In the genomic region with DNA sequence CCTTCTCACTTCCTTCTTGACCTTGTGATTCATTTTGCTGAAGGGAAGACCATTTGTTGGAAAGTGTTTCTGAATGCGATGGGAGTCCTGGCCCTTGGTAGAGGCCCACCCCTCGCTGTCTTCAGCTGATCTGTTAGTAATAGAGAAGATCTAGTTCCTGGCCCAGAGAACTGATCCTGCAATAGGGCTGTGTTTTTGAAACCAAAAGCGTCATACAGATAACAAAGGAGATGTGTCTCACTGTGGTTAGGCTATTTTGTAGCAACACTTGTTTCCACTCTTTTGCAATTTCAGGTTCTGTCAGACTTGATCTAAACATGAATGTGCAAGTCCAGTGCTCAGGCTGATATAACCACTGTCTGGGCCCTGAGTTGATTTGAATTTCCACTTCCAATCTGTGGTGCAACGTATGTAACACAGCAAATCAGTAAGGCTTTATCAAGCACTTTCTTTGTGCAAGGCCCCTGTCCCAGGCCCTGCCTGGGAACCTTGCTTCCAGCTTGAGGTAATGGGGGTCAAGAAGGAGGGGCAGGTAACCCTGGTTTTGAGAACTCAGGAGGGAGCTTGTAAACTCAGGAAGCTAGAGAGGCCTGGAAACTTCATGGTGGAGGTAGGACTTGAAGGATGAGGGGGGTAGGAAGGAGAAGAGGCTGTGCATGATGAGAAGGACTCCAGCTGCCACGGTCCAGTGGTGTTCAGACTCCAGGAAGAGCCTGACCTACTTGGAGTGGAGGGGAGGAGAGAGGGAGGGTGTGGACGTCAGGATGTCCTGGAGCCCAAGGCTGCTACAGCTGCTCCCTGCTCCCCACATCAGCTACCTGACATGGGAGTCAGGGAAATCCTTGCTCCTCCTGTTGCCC, we compare ENCODE assay signal across 9 cellular contexts. TPM values are rescaled to one million over a fixed set of nuclear protein-coding genes. Genes with fewer than 3 reads are reported as not detected.
A peak's percentile ranks its signal among the peaks of the same experiment; 100 is the strongest.
DNase-seq lines count a peak whose midpoint lies in the region; ATAC-seq and TF ChIP-seq lines count a peak whose summit lies in the region.
"Had no signal": no experiment of that assay in that cellular context is flagged by ENCODE, and none has a peak within 500 bp of the region (broad histone marks: within the 10 kb centered on the region; RNA-seq: fewer than 3 reads in every experiment).

No MANE protein-coding gene starts in this region.

- no peaks in the 10 kb centered on the region for H3K9me3 ChIP-seq in stomach smooth muscle (ENCODE audit: control insufficient read depth in 2 of 2, low read length in 2 of 2)

- no peaks in the 10 kb centered on the region for H3K36me3 ChIP-seq in stomach smooth muscle (ENCODE audit: control insufficient read depth in 2 of 2, insufficient read depth in 2 of 2, low read length in 2 of 2)

- intact Hi-C loops in dorsolateral prefrontal cortex (cut with DNase I), result no loop called here

- H3K27me3 ChIP-seq in dorsolateral prefrontal cortex, result no peaks in the 10 kb centered on the region
- no peaks in the 10 kb centered on the region for H3K27me3 ChIP-seq in stomach smooth muscle (ENCODE audit: control insufficient read depth in 1 of 2, insufficient read depth in 2 of 2, low read length in 2 of 2)

- no peaks in the 10 kb centered on the region for H3K4me1 ChIP-seq in stomach smooth muscle (ENCODE audit: control insufficient read depth, insufficient read depth, low read length)

- TF ChIP-seq CTCF in RWPE1 (conservative IDR thresholded peaks at IDR 0.05; ENCODE audit: low read depth), result no peak
- TF ChIP-seq CTCF in dorsolateral prefrontal cortex (IDR thresholded peaks at IDR 0.05 in 54 of 56, conservative IDR thresholded peaks at IDR 0.05 in 2 of 56; ENCODE audit: low read depth in 1 of 56, partially characterized antibody in 56 of 56), result no peak

- CTCF ChIA-PET in RWPE1 (lab: Yijun Ruan, JAX), result interaction anchor here (0.7 kb wide), 1 partner anchor 11 kb away, joined by 4 read pairs; no protein-coding TSS in a partner anchor

- DNase-seq in activated CD8-positive, alpha-beta memory T cell treated with anti-CD3 and anti-CD28 coated beads for 24 hours, result peak; percentile 67
- no peak for DNase-seq in activated CD8-positive, alpha-beta memory T cell treated with anti-CD3 and anti-CD28 coated beads, Interleukin-2, amount 50 U/mL, for 4 hours
- peak; percentile 77 for DNase-seq in RWPE1 (ENCODE audit: low spot score)
- no peak for DNase-seq in dorsolateral prefrontal cortex
- DNase-seq in RKO (ENCODE audit: low spot score), result no peak
- DNase-seq in NCI-H1092 (lab: John Stamatoyannopoulos, UW), result no peak
- DNase-seq: naive B cell had no signal

- no peak overlapping the region for H3K9ac ChIP-seq in stomach smooth muscle (ENCODE audit: low read length in 2 of 2)

- peak; percentile 65 for ATAC-seq in HG02981 (IDR thresholded peaks at IDR 0.05; ENCODE audit: unreplicated experiment)

- POLR2A ChIA-PET in RWPE1 (lab: Yijun Ruan, JAX; ENCODE audit: low non-redundant PET), result no interaction called here

- H3K4me3 ChIP-seq in dorsolateral prefrontal cortex, result no peak overlapping the region
- H3K4me3 ChIP-seq in stomach smooth muscle (ENCODE audit: low read length in 2 of 2), result no peak overlapping the region

- H3K27ac ChIP-seq in RWPE1 (peak overlapping the region; percentile 87), dorsolateral prefrontal cortex (peak overlapping the region in 40 of 59 donors; percentile 8 to 83 (median 60)), stomach smooth muscle (ENCODE audit: low read length) (peak overlapping the region; percentile 18)

RNA-seq across cellular contexts. Expression of a gene that starts 42.2 kb away (rescaled TPM):
- 100 to 1,000 TPM in 7 of 120 experiments, 10 to 100 TPM in 113; 11.7 to 140 (median 43.8) TPM for total RNA-seq in dorsolateral prefrontal cortex

RNA-seq across cellular contexts. Expression of a gene that starts 57.1 kb away (rescaled TPM):
- 10 to 100 TPM; 33.1 to 77.4 (median 62.0) TPM for total RNA-seq in dorsolateral prefrontal cortex

Comparison
In these comparisons a context has a peak if more than half of its experiments do, and no peak if none do; other contexts are left out.
1. DNase-seq: peak in activated CD8-positive, alpha-beta memory T cell treated with anti-CD3 and anti-CD28 coated beads for 24 hours (single experiment) and RWPE1 (single experiment); none in activated CD8-positive, alpha-beta memory T cell treated with anti-CD3 and anti-CD28 coated beads, Interleukin-2, amount 50 U/mL, for 4 hours (single experiment), dorsolateral prefrontal cortex (0 of 10), RKO (single experiment) and NCI-H1092 (single experiment).
2. H3K27ac ChIP-seq: peak in every context shown above with its lines; median percentile 87 in RWPE1; 60 in dorsolateral prefrontal cortex; 18 in stomach smooth muscle.